ENCODE assay signal across 1 cellular context in genomic region chr20:49916146-49917002, GRCh38.
TF ChIP-seq lines count a peak whose summit lies in the region.

No MANE protein-coding gene starts in this region.

TF ChIP-seq in GM12878, 131 proteins besides CTCF, POLR2A, EP300 and RAD21 (continued from another document):
- TF ChIP-seq ZBTB4 (CRISPR knock-in tag; IDR thresholded peaks at IDR 0.05) (no peak), TCF7 (IDR thresholded peaks at IDR 0.05; ENCODE audit: borderline replicate concordance) (0 out of 2 replicates have a peak, but pooled peaks have one; percentile 11), RUNX3 (IDR thresholded peaks at IDR 0.05; ENCODE audit: low read length) (peak; percentile 24), JUNB (IDR thresholded peaks at IDR 0.05) (peak; percentile 53)
